In genomic region chr2:237731663-237732062, GRCh38 we compare ENCODE assay signal across 8 cellular contexts.
A peak's percentile ranks its signal among the peaks of the same experiment; 100 is the strongest.
DNase-seq lines count a peak whose midpoint lies in the region; ATAC-seq and TF ChIP-seq lines count a peak whose summit lies in the region.

No MANE protein-coding gene starts in this region.

- no peaks in the 10 kb centered on the region for H3K9me3 ChIP-seq in GM23248 (ENCODE audit: low read depth)
- H3K9me3 ChIP-seq in SK-N-SH, result no peaks in the 10 kb centered on the region
- no peaks in the 10 kb centered on the region for H3K9me3 ChIP-seq in sigmoid colon

- H3K79me2 ChIP-seq in GM23248 (ENCODE audit: insufficient read depth), result peaks cover 96% of the 10 kb centered on the region
- peaks cover 96% of the 10 kb centered on the region for H3K79me2 ChIP-seq in SK-N-SH (ENCODE audit: insufficient read depth)

- peak overlapping the region; percentile 25 for H3K4me2 ChIP-seq in GM23248 (ENCODE audit: unreplicated experiment)
- peak overlapping the region; percentile 38; the same call in 1 of the 2 replicates for H3K4me2 ChIP-seq in SK-N-SH

- H3K27ac ChIP-seq in GM23248 (peak overlapping the region; percentile 89), SK-N-SH (ENCODE audit: low read depth in 2 of 2, low read length in 1 of 2) (peak overlapping the region; percentile 6 to 58), sigmoid colon (peak overlapping the region; percentile 74 to 92 (median 82))

- H2AFZ ChIP-seq in GM23248 (no peak overlapping the region), SK-N-SH (ENCODE audit: low read depth) (no peak overlapping the region)

- TF ChIP-seq POLR2A in sigmoid colon (IDR thresholded peaks at IDR 0.05), result no peak

- H3K27me3 Mint-ChIP-seq in effector memory CD8-positive, alpha-beta T cell, result no peaks in the 10 kb centered on the region

- CTCF ChIA-PET in SK-N-SH (lab: Yijun Ruan, JAX), result interaction anchor here (0.9 to 8.4 kb wide), 9 partner anchors 12 to 155 kb away, joined by 3 to 94 read pairs (median 4); no protein-coding TSS in a partner anchor

- H3K27ac Mint-ChIP-seq in effector memory CD8-positive, alpha-beta T cell, result peak overlapping the region; percentile 80 to 93

- intact Hi-C loops in sigmoid colon (cut with DNase I), result no loop called here

- POLR2A ChIA-PET in SK-N-SH (lab: Yijun Ruan, JAX), result no interaction called here

- no peak; a peak in 1 of 4 replicates for TF ChIP-seq EP300 in SK-N-SH (IDR thresholded peaks at IDR 0.05; ENCODE audit: borderline replicate concordance in 1 of 2, low read depth in 1 of 2, low read length in 1 of 2)
- no peak for TF ChIP-seq EP300 in sigmoid colon (IDR thresholded peaks at IDR 0.05)

- no peaks in the 10 kb centered on the region for H3K9me3 Mint-ChIP-seq in effector memory CD8-positive, alpha-beta T cell

- peak overlapping the region; percentile 65 to 71 for H3K4me3 Mint-ChIP-seq in effector memory CD8-positive, alpha-beta T cell

- ATAC-seq in effector memory CD8-positive, alpha-beta T cell (replicated peaks), result peak; percentile 75
- ATAC-seq in GM21423 (IDR thresholded peaks at IDR 0.05; ENCODE audit: unreplicated experiment), result no peak
- ATAC-seq in HG02840 (IDR thresholded peaks at IDR 0.05; ENCODE audit: low FRiP score, unreplicated experiment), result no peak

- H4K20me1 ChIP-seq in GM23248 (ENCODE audit: insufficient read depth), result no peaks in the 10 kb centered on the region
- peaks cover 25% of the 10 kb centered on the region for H4K20me1 ChIP-seq in SK-N-SH (ENCODE audit: insufficient read depth)

- DNase-seq in GM23248 (peak; percentile 90), SK-N-SH (peak; percentile 64), sigmoid colon (peak; percentile 68), GM13977 (ENCODE audit: low spot score) (no peak), NOMO-1 treated with DMSO at 0.1 percent for 48 hours (lab: John Stamatoyannopoulos, UW; ENCODE audit: unreplicated experiment) (no peak)
- DNase-seq in effector memory CD8-positive, alpha-beta T cell, result no peak

- peaks cover 47 to 71% of the 10 kb centered on the region in 2 donors for H3K4me1 Mint-ChIP-seq in effector memory CD8-positive, alpha-beta T cell (ENCODE audit: low read depth in 2 of 2)

- H3K4me3 ChIP-seq in GM23248 (no peak overlapping the region), SK-N-SH (ENCODE audit: low read depth in 2 of 2, low read length in 1 of 2) (no peak overlapping the region), sigmoid colon (no peak overlapping the region)

- no peak for TF ChIP-seq CTCF in SK-N-SH (IDR thresholded peaks at IDR 0.05)
- no peak for TF ChIP-seq CTCF in sigmoid colon (IDR thresholded peaks at IDR 0.05)
- TF ChIP-seq CTCF in GM13977 (IDR thresholded peaks at IDR 0.05; ENCODE audit: extremely low read depth, insufficient read depth, missing control alignments), result no peak

- peaks cover 43% of the 10 kb centered on the region for H3K4me1 ChIP-seq in GM23248 (ENCODE audit: insufficient read depth)
- H3K4me1 ChIP-seq in SK-N-SH (ENCODE audit: control insufficient read depth in 1 of 2, insufficient read depth in 2 of 2, low read depth in 1 of 2, low read length in 1 of 2), result peaks cover 35 to 46% of the 10 kb centered on the region in 2 experiments; a peak in 3 of 4 replicates
- peaks cover 0 to 98% (median 81%) of the 10 kb centered on the region in 4 donors for H3K4me1 ChIP-seq in sigmoid colon

- H3F3A ChIP-seq in GM23248 (ENCODE audit: insufficient read depth), result peaks cover 34% of the 10 kb centered on the region
- peaks cover 18% of the 10 kb centered on the region for H3F3A ChIP-seq in SK-N-SH (replicated peaks; ENCODE audit: insufficient read depth)

- peaks cover 8% of the 10 kb centered on the region for H3K36me3 ChIP-seq in GM23248 (ENCODE audit: low read depth)
- H3K36me3 ChIP-seq in SK-N-SH (replicated peaks in 1 of 2; ENCODE audit: control insufficient read depth in 1 of 2, insufficient read depth in 2 of 2, low read length in 1 of 2), result peaks cover 23 to 27% of the 10 kb centered on the region in 2 experiments
- no peaks in the 10 kb centered on the region for H3K36me3 ChIP-seq in sigmoid colon

- no peaks in the 10 kb centered on the region for H3K9me2 ChIP-seq in GM23248 (ENCODE audit: insufficient read depth)
- H3K9me2 ChIP-seq in SK-N-SH, result no peaks in the 10 kb centered on the region

- in situ Hi-C loops in GM23248 (cut with MboI), result no loop called here
- in situ Hi-C loops in GM13977 (cut with MboI; ENCODE audit: low pct_unique_long_range_greater_than_20kb, low sequenced_read_pairs, unreplicated experiment), result no loop called here

- TF ChIP-seq RAD21 in SK-N-SH (IDR thresholded peaks at IDR 0.05; ENCODE audit: low read length), result no peak

- H3K9ac ChIP-seq in GM23248 (no peak overlapping the region), SK-N-SH (no peak overlapping the region)

- H3K27me3 ChIP-seq in GM23248 (replicated peaks; ENCODE audit: insufficient read depth) (no peaks in the 10 kb centered on the region), SK-N-SH (ENCODE audit: insufficient read depth) (no peaks in the 10 kb centered on the region), sigmoid colon (no peaks in the 10 kb centered on the region)

- H3K36me3 Mint-ChIP-seq in effector memory CD8-positive, alpha-beta T cell (ENCODE audit: insufficient read depth), result peaks cover 84% of the 10 kb centered on the region

- WGBS in GM23248 (ENCODE audit: low coverage in 1 of 2, low lambda C conversion rate in 2 of 2, missing lambda C conversion rate in 2 of 2), 2 experiments, result 34% methylated on average over 6 of the region's 6 CpGs
- 7% methylated on average over 6 of the region's 6 CpGs for WGBS in SK-N-SH (ENCODE audit: low lambda C conversion rate)
- WGBS in sigmoid colon, 2 donors, result 48 to 51% methylated on average over 6 of the region's 6 CpGs

TF ChIP-seq in SK-N-SH, 30 proteins besides CTCF, POLR2A, EP300 and RAD21 (continues in another document):
- TF ChIP-seq SIN3A (IDR thresholded peaks at IDR 0.05; ENCODE audit: borderline replicate concordance, low read depth, low read length) (peak; percentile 62; the same call in 1 of the 2 replicates), YY1 (IDR thresholded peaks at IDR 0.05; ENCODE audit: low read depth) (no peak), FOSL2 (IDR thresholded peaks at IDR 0.05; ENCODE audit: borderline replicate concordance, low read depth) (peak; percentile 91), NFIC (IDR thresholded peaks at IDR 0.05; ENCODE audit: borderline replicate concordance) (peak; percentile 17; the same call in 1 of the 2 replicates), MEF2A (IDR thresholded peaks at IDR 0.05; ENCODE audit: borderline replicate concordance, low read depth) (no peak), EZH2phosphoT487 (IDR thresholded peaks at IDR 0.05; ENCODE audit: borderline replicate concordance, low read depth) (no peak), RFX5 (IDR thresholded peaks at IDR 0.05; ENCODE audit: low read length) (no peak), JUND (IDR thresholded peaks at IDR 0.05) (peak; percentile 83), MXI1 (IDR thresholded peaks at IDR 0.05; ENCODE audit: low read depth, low read length) (peak; percentile 45; the same call in 1 of the 2 replicates), ZBTB33 (IDR thresholded peaks at IDR 0.05; ENCODE audit: borderline replicate concordance, low read depth) (peak; percentile 33; the same call in 1 of the 2 replicates), TCF12 (IDR thresholded peaks at IDR 0.05) (peak; percentile 69), TEAD4 (IDR thresholded peaks at IDR 0.05; ENCODE audit: borderline replicate concordance, insufficient read depth) (no peak), USF1 (IDR thresholded peaks at IDR 0.05; ENCODE audit: borderline replicate concordance, low read depth) (peak; percentile 26; the same call in 1 of the 2 replicates)
- TF ChIP-seq, protein P1, sequence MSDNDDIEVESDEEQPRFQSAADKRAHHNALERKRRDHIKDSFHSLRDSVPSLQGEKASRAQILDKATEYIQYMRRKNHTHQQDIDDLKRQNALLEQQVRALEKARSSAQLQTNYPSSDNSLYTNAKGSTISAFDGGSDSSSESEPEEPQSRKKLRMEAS (IDR thresholded peaks at IDR 0.05; ENCODE audit: low read depth), result peak; percentile 84
- TF ChIP-seq, protein P2, sequence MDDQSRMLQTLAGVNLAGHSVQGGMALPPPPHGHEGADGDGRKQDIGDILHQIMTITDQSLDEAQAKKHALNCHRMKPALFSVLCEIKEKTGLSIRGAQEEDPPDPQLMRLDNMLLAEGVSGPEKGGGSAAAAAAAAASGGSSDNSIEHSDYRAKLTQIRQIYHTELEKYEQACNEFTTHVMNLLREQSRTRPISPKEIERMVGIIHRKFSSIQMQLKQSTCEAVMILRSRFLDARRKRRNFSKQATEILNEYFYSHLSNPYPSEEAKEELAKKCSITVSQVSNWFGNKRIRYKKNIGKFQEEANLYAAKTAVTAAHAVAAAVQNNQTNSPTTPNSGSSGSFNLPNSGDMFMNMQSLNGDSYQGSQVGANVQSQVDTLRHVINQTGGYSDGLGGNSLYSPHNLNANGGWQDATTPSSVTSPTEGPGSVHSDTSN (IDR thresholded peaks at IDR 0.05), result peak; percentile 37; the same call in 1 of the 2 replicates

Comparison
In these comparisons a context has a peak if more than half of its experiments do, and no peak if none do; other contexts are left out.
1. DNase-seq: peak in GM23248 (single experiment), SK-N-SH (single experiment) and sigmoid colon (single experiment); none in effector memory CD8-positive, alpha-beta T cell (0 of 3), GM13977 (single experiment) and NOMO-1 treated with DMSO at 0.1 percent for 48 hours (single experiment).
2. H3K27ac ChIP-seq: peak in every context shown above with its lines; median percentile 89 in GM23248; 82 in sigmoid colon; 32 in SK-N-SH.